Comparison of ENCODE assay signal across 23 cellular contexts in the genomic region with DNA sequence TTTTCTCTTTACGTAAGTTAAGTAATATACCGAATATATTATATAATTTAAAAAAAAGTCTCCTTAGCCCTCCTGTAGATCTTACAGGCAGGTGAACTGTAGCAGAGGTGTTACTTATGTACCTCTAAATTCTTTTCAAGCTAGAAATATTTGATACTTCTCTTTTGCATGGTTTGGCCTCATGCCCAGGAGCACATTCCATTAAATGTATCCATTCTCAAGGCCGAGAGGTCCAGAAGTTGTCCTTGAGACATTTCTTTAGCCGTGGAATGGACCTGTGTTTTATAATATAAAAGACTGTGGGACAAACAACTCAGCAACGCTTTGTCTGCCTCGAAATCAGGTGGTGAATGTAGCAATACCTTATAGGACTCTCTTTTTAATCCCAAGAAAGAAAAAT.
"Had no signal": no experiment of that assay in that cellular context is flagged by ENCODE, and none has a peak within 500 bp of the region (broad histone marks: within the 10 kb centered on the region; RNA-seq: fewer than 3 reads in every experiment).

No MANE protein-coding gene starts in this region.

- DNase-seq: activated B cell treated with CpG ODN at 0.5 μM for 24 hours; activated CD4-positive, alpha-beta memory T cell treated with anti-CD3 and anti-CD28 coated beads for 36 hours; activated CD4-positive, alpha-beta T cell treated with anti-CD3 and anti-CD28 coated beads for 4 hours; activated naive CD4-positive, alpha-beta T cell treated with Interleukin-2 at 50 U/mL for 16 hours; activated naive CD8-positive, alpha-beta T cell treated with anti-CD3 and anti-CD28 coated beads for 36 hours; activated T-cell treated with anti-CD3 and anti-CD28 coated beads, Interleukin-2, amount 50 U/mL, for 48 hours; amniotic stem cell; body of pancreas; caudate nucleus; effector memory CD4-positive, alpha-beta T cell; heart left ventricle; kidney; naive thymus-derived CD4-positive, alpha-beta T cell; occipital lobe; posterior cingulate gyrus; sigmoid colon; stimulated activated CD4-positive, alpha-beta T cell treated with anti-CD3 and anti-CD28 coated beads, Interleukin-2, amount 100 ng/mL, for 48 hours; stimulated activated naive CD4-positive, alpha-beta T cell; SW 1271; T-helper 17 cell had no signal

- H3K27ac ChIP-seq: body of pancreas, gastroesophageal sphincter, heart left ventricle, sigmoid colon had no signal

- H3K9me3 ChIP-seq: body of pancreas, gastroesophageal sphincter, heart left ventricle, sigmoid colon had no signal

- ATAC-seq: body of pancreas; esophagus mucosa; gastroesophageal sphincter; left lobe of liver; naive thymus-derived CD4-positive, alpha-beta T cell; T-helper 17 cell had no signal

- H3K27me3 ChIP-seq: body of pancreas, gastroesophageal sphincter, heart left ventricle, sigmoid colon had no signal

- H3K4me3 ChIP-seq: body of pancreas, gastroesophageal sphincter, heart left ventricle, sigmoid colon had no signal
